ENCODE assay signal across 17 cellular contexts in the genomic region with DNA sequence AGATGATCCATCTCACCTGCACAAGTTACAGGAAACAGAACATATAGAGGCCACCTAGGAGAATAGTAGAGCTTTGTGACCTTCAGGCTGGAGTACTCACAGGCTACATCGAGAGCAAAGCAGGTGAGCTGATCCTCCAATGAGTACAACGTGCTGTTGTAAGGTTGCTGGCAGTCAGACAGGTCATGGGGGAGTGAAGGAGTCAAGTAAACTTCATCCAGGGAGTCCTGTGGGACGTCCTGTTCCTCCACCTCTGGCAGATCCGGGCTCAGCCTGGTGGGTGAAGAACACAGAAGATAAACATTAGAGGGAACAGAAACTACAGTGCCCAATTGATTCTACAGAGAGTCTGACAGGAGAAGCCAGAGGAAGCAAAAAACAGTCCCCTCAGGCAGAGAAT.
"Had no signal": no experiment of that assay in that cellular context is flagged by ENCODE, and none has a peak within 500 bp of the region (broad histone marks: within the 10 kb centered on the region; RNA-seq: fewer than 3 reads in every experiment).

No MANE protein-coding gene starts in this region.

- H3K4me1 ChIP-seq: heart right ventricle, suprapubic skin, thyroid gland, uterus had no signal

- DNase-seq: cortex of kidney; dorsolateral prefrontal cortex; effector memory CD4-positive, alpha-beta T cell; heart right ventricle; hypothalamus; left colon; mammary epithelial cell; naive thymus-derived CD4-positive, alpha-beta T cell; right cardiac atrium; stimulated activated CD4-positive, alpha-beta T cell treated with anti-CD3 and anti-CD28 coated beads, Interleukin-2, amount 100 ng/mL, for 48 hours; stimulated activated naive CD4-positive, alpha-beta T cell treated with Interleukin-2 at 50 U/mL for 16 hours; uterus had no signal

- H3K9me3 ChIP-seq: heart right ventricle, neutrophil, suprapubic skin, thyroid gland, uterus had no signal

- H3K4me3 ChIP-seq: dorsolateral prefrontal cortex, heart right ventricle, smooth muscle cell, suprapubic skin, thyroid gland, uterus had no signal

- H3K27ac ChIP-seq: dorsolateral prefrontal cortex, heart right ventricle, neutrophil, suprapubic skin, thyroid gland, uterus had no signal

- ATAC-seq: esophagus mucosa; heart right ventricle; left colon; naive thymus-derived CD4-positive, alpha-beta T cell; right cardiac atrium had no signal

- H3K36me3 ChIP-seq: heart right ventricle, neutrophil, suprapubic skin, thyroid gland, uterus had no signal

- H3K4me2 ChIP-seq: smooth muscle cell had no signal

- H3K27me3 ChIP-seq: thyroid gland, uterus had no signal
